In the genomic region with DNA sequence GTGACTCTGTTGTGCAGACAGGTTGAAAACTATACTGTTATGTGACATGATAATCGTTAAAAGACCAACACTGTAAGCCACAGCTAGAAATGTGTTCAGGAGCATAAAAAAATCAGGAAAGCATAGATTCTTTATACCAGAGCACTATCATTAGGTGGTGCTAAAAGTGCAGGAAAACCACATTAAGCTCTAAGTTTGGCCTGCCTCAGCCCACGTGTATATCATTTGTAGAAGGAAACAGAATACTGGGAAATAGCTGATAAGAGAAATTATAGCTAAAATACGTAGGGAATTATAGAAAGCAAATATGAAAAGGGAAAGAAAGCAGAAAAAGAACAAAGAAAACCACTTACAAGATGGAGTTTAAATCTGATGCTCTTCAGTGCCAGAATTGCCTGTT, we compare ENCODE assay signal across 8 cellular contexts. TPM values are rescaled to one million over a fixed set of nuclear protein-coding genes. Genes with fewer than 3 reads are reported as not detected.
DNase-seq lines count a peak whose midpoint lies in the region; ATAC-seq and TF ChIP-seq lines count a peak whose summit lies in the region.

No MANE protein-coding gene starts in this region.

- DNase-seq in activated naive CD4-positive, alpha-beta T cell treated with anti-CD3 and anti-CD28 coated beads for 36 hours, result peak; percentile 17
- DNase-seq in activated naive CD4-positive, alpha-beta T cell treated with anti-CD3 and anti-CD28 coated beads, Interleukin-2, amount 50 U/mL, for 16 hours, result no peak
- peak; percentile 20 for DNase-seq in Panc1 (ENCODE audit: low read depth, low spot score)
- peak; percentile 79 for DNase-seq in fibroblast of pulmonary artery (ENCODE audit: low read depth)
- DNase-seq in smooth muscle cell of the brain vasculature (ENCODE audit: low read depth, low spot score), result peak; percentile 17
- no peak for DNase-seq in activated naive CD4-positive, alpha-beta T cell (lab: John Stamatoyannopoulos, UW)
- DNase-seq in NCI-H1930 (lab: John Stamatoyannopoulos, UW), result no peak

- ATAC-seq in Panc1 (peak; percentile 89), HG02798 (IDR thresholded peaks at IDR 0.05; ENCODE audit: poor library complexity, unreplicated experiment) (no peak)

- no peak overlapping the region for H3K27ac ChIP-seq in Panc1 (ENCODE audit: low read length)

- no TSS peak for BruUV-seq in Panc1 (replicated peaks; lab: Mats Ljungman, UMichigan)

- H3K4me3 ChIP-seq in Panc1 (ENCODE audit: low read depth in 2 of 2, low read length in 2 of 2) (no peak overlapping the region), fibroblast of pulmonary artery (replicated peaks; ENCODE audit: low read depth, low read length) (no peak overlapping the region)

- in situ Hi-C loops in Panc1 (cut with HindIII; ENCODE audit: low pct_unique_long_range_greater_than_20kb, low sequenced_read_pairs), result no loop called here

- no peaks in the 10 kb centered on the region for H3K9me3 ChIP-seq in Panc1 (ENCODE audit: control insufficient read depth, insufficient read depth, low read depth, low read length)

- peaks cover 2% of the 10 kb centered on the region for H3K4me1 Mint-ChIP-seq in activated naive CD4-positive, alpha-beta T cell treated with anti-CD3 and anti-CD28 coated beads for 36 hours (ENCODE audit: low read depth)

- no peaks in the 10 kb centered on the region for H3K36me3 ChIP-seq in Panc1 (ENCODE audit: control insufficient read depth, insufficient read depth, low read length)

- intact Hi-C loops in activated naive CD4-positive, alpha-beta T cell treated with anti-CD3 and anti-CD28 coated beads for 36 hours (cut with micrococcal nuclease), result loop anchor here (1.0 to 5.0 kb wide), 5 partner anchors 284 to 777 kb away; no protein-coding TSS in a partner anchor
- intact Hi-C loops in Panc1 (cut with micrococcal nuclease; ENCODE audit: unreplicated experiment), result no loop called here

- H3K9me3 Mint-ChIP-seq in activated naive CD4-positive, alpha-beta T cell treated with anti-CD3 and anti-CD28 coated beads for 36 hours, result no peaks in the 10 kb centered on the region

- no peak overlapping the region for H3K4me3 Mint-ChIP-seq in activated naive CD4-positive, alpha-beta T cell treated with anti-CD3 and anti-CD28 coated beads for 36 hours

- POLR2A ChIA-PET in Panc1 (lab: Charles Lee), result interaction anchor here (0.6 kb wide), 1 partner anchor 52 kb away, joined by 3 read pairs; no protein-coding TSS in a partner anchor

- no peaks in the 10 kb centered on the region for H3K36me3 Mint-ChIP-seq in activated naive CD4-positive, alpha-beta T cell treated with anti-CD3 and anti-CD28 coated beads for 36 hours (ENCODE audit: low read depth)

- TF ChIP-seq CTCF in Panc1 (IDR thresholded peaks at IDR 0.05), result no peak; the same call in 1 of the 2 replicates
- peak; percentile 54 for TF ChIP-seq CTCF in fibroblast of pulmonary artery (IDR thresholded peaks at IDR 0.05; ENCODE audit: low read length, missing control alignments)

- no peak overlapping the region for H3K27ac Mint-ChIP-seq in activated naive CD4-positive, alpha-beta T cell treated with anti-CD3 and anti-CD28 coated beads for 36 hours

- no peaks in the 10 kb centered on the region for H3K27me3 ChIP-seq in Panc1 (ENCODE audit: control insufficient read depth, insufficient read depth, low read length)

- no peaks in the 10 kb centered on the region for H3K4me1 ChIP-seq in Panc1 (ENCODE audit: control insufficient read depth, insufficient read depth, low read length)

- CTCF ChIA-PET in activated naive CD4-positive, alpha-beta T cell treated with anti-CD3 and anti-CD28 coated beads for 36 hours (lab: Charles Lee), result interaction anchor here (0.5 to 2.1 kb wide), 5 partner anchors 10 to 509 kb away, joined by 3 to 9 read pairs (median 3); no protein-coding TSS in a partner anchor
- CTCF ChIA-PET in Panc1 (lab: Charles Lee), result interaction anchor here (0.5 to 0.6 kb wide), 2 partner anchors 17 to 62 kb away, joined by 3 to 12 read pairs; no protein-coding TSS in a partner anchor

- H3K27me3 Mint-ChIP-seq in activated naive CD4-positive, alpha-beta T cell treated with anti-CD3 and anti-CD28 coated beads for 36 hours (ENCODE audit: low read depth), result no peaks in the 10 kb centered on the region

RNA-seq across cellular contexts. Expression of a gene that starts 26.5 kb away (rescaled TPM):
- 10 to 100 TPM; 12.6 to 12.7 TPM for total RNA-seq in activated naive CD4-positive, alpha-beta T cell treated with anti-CD3 and anti-CD28 coated beads for 36 hours
- 7.7 TPM for total RNA-seq in Panc1 (2021; ENCODE audit: unreplicated experiment)
- 6.7 TPM for polyA plus RNA-seq in Panc1 (2012; ENCODE audit: insufficient read length)

Comparison
In these comparisons a context has a peak if more than half of its experiments do, and no peak if none do; other contexts are left out.
1. DNase-seq: peak in activated naive CD4-positive, alpha-beta T cell treated with anti-CD3 and anti-CD28 coated beads for 36 hours (single experiment), Panc1 (single experiment), fibroblast of pulmonary artery (single experiment) and smooth muscle cell of the brain vasculature (single experiment); none in activated naive CD4-positive, alpha-beta T cell treated with anti-CD3 and anti-CD28 coated beads, Interleukin-2, amount 50 U/mL, for 16 hours (single experiment), activated naive CD4-positive, alpha-beta T cell (0 of 4) and NCI-H1930 (0 of 2).